8 cellular contexts compared by ENCODE assay signal in genomic region chr1:207890136-207890738, GRCh38. TPM values are rescaled to one million over a fixed set of nuclear protein-coding genes. Genes with fewer than 3 reads are reported as not detected.
DNase-seq lines count a peak whose midpoint lies in the region; ATAC-seq and TF ChIP-seq lines count a peak whose summit lies in the region.

No MANE protein-coding gene starts in this region.

- intact Hi-C loops in Calu3 (cut with micrococcal nuclease; ENCODE audit: unreplicated experiment), result no loop called here

- no peaks in the 10 kb centered on the region for H3K36me3 Mint-ChIP-seq in Calu3 (ENCODE audit: insufficient read depth, unreplicated experiment)

- H3K27ac ChIP-seq in SJSA1, result peak overlapping the region; percentile 81

- H3K27ac Mint-ChIP-seq in Calu3 (ENCODE audit: unreplicated experiment), result peak overlapping the region; percentile 30

- H3K4me3 Mint-ChIP-seq in Calu3 (ENCODE audit: low read depth, unreplicated experiment), result no peak overlapping the region

- no peaks in the 10 kb centered on the region for H3K9me3 Mint-ChIP-seq in Calu3 (ENCODE audit: low read depth, unreplicated experiment)

- H3K27me3 ChIP-seq in SJSA1 (replicated peaks), result no peaks in the 10 kb centered on the region

- H3K4me1 ChIP-seq in SJSA1 (replicated peaks), result peaks cover 34% of the 10 kb centered on the region

- no peaks in the 10 kb centered on the region for H3K9me3 ChIP-seq in SJSA1 (replicated peaks)

- peaks cover 19% of the 10 kb centered on the region for H3K4me1 Mint-ChIP-seq in Calu3 (ENCODE audit: low read depth, unreplicated experiment)

- no peaks in the 10 kb centered on the region for H3K27me3 Mint-ChIP-seq in Calu3 (ENCODE audit: unreplicated experiment)

- DNase-seq in Calu3, result peak; percentile 40
- DNase-seq in SJSA1 (ENCODE audit: low read depth in 1 of 2, low spot score in 2 of 2), result peak; percentile 51 to 70
- peak; percentile 70 for DNase-seq in foreskin melanocyte
- peak; percentile 100 for DNase-seq in pulmonary artery endothelial cell (ENCODE audit: low read depth, low spot score)
- no peak for DNase-seq in NCI-H2227 treated with DMSO at 0.1 percent for 48 hours (lab: John Stamatoyannopoulos, UW)

- ATAC-seq in GM21381 (IDR thresholded peaks at IDR 0.05; ENCODE audit: unreplicated experiment) (no peak), HG03565 (IDR thresholded peaks at IDR 0.05; ENCODE audit: unreplicated experiment) (no peak), HG03135 (IDR thresholded peaks at IDR 0.05; ENCODE audit: unreplicated experiment) (no peak)

- CTCF ChIA-PET in Calu3 (lab: Charles Lee), result interaction anchor here (0.8 kb wide), 1 partner anchor 21 kb away, joined by 3 read pairs; no protein-coding TSS in a partner anchor

- TSS peak; percentile 76 for BruUV-seq in Calu3 (replicated peaks; lab: Mats Ljungman, UMichigan)

- TF ChIP-seq CTCF in Calu3 (IDR thresholded peaks at IDR 0.05; ENCODE audit: unreplicated experiment), result no peak

- H3K4me3 ChIP-seq in SJSA1, result no peak overlapping the region

- no peaks in the 10 kb centered on the region for H3K36me3 ChIP-seq in SJSA1

RNA-seq across cellular contexts. Expression of gene CD34, which starts 20.7 kb away (rescaled TPM):
- total RNA-seq in Calu3 (2022), result 0.24 and 0.34 TPM in 2 replicates
- total RNA-seq in SJSA1 (2014; rRNA removed; shearing (Covaris generic)), result 0.11 and 0.44 TPM in 2 replicates
- 16.9 and 26.1 TPM in 2 replicates for total RNA-seq in pulmonary artery endothelial cell

Comparison
In these comparisons a context has a peak if more than half of its experiments do, and no peak if none do; other contexts are left out.
1. RNA of gene CD34, which starts 20.7 kb away (total RNA-seq): 16.9 to 26.1 TPM in pulmonary artery endothelial cell; 0.24 to 0.34 TPM in Calu3 and 0.11 to 0.44 TPM in SJSA1; every median in the first group is over 10 times any median in the second.